29 cellular contexts compared by ENCODE assay signal in the genomic region with DNA sequence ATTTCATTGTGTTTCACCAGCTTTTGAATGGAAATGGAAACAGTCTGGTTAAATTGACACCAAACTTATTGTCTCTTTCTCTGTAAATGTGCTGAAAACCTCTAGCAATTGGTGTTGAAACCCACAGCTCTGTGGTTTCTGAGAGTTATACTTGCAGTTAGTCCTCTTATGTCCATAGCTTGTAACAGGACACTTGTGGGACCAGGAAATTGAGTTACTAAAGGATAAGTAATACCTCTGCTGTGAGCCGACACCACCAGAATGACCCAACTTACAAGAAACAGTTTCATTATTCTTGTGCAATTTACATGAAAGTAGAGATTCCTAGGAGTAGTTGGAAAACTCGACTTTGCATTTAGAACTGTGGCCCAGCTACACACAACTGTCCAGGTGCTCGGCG.
"Had no signal": no experiment of that assay in that cellular context is flagged by ENCODE, and none has a peak within 500 bp of the region (broad histone marks: within the 10 kb centered on the region; RNA-seq: fewer than 3 reads in every experiment).

No MANE protein-coding gene starts in this region.

- DNase-seq: activated CD4-positive, alpha-beta memory T cell treated with anti-CD3 and anti-CD28 coated beads for 36 hours; activated CD4-positive, alpha-beta T cell treated with anti-CD3 and anti-CD28 coated beads, Interleukin-2, amount 10 ng/mL, durations not matched to agents 24 days and 14 days; activated CD4-positive, CD25-positive, alpha-beta regulatory T cell treated with anti-CD3 and anti-CD28 coated beads, Interleukin-2, amount 50 U/mL, for 72 hours; activated CD8-positive, alpha-beta memory T cell treated with anti-CD3 and anti-CD28 coated beads, Interleukin-2, amount 50 U/mL, for 4 hours; activated gamma-delta T cell; activated naive CD4-positive, alpha-beta T cell treated with anti-CD3 and anti-CD28 coated beads, Interleukin-2, amount 50 U/mL, for 16 hours; activated naive CD8-positive, alpha-beta T cell treated with anti-CD3 and anti-CD28 coated beads, Interleukin-2, amount 50 U/mL, for 24 hours; activated T-cell treated with anti-CD3 and anti-CD28 coated beads, Interleukin-2, amount 50 U/mL, for 1 hour; brain microvascular endothelial cell; endodermal cell; foreskin keratinocyte; heart left ventricle; hypothalamus; immature natural killer cell; kidney; left colon; midbrain; naive thymus-derived CD4-positive, alpha-beta T cell; ovary; small intestine; stimulated activated CD4-positive, alpha-beta T cell treated with anti-CD3 and anti-CD28 coated beads, Interleukin-4, amount 100 ng/mL, for 24 hours; substantia nigra; T-helper 17 cell; T1000; WERI-Rb-1 had no signal

- H3K4me3 ChIP-seq: esophagus muscularis mucosa, heart left ventricle, ovary, vagina had no signal

- H3K27ac ChIP-seq: brain microvascular endothelial cell, esophagus muscularis mucosa, foreskin keratinocyte, heart left ventricle, ovary, vagina, WERI-Rb-1 had no signal

- H3K36me3 ChIP-seq: brain microvascular endothelial cell, esophagus muscularis mucosa, heart left ventricle, ovary, vagina had no signal

- H3K9me3 ChIP-seq: esophagus muscularis mucosa, heart left ventricle, ovary, vagina had no signal

- H3K4me1 ChIP-seq: esophagus muscularis mucosa, foreskin keratinocyte, heart left ventricle, vagina had no signal

- H3K27me3 ChIP-seq: brain microvascular endothelial cell, esophagus muscularis mucosa, foreskin keratinocyte, heart left ventricle, ovary, vagina had no signal

- ATAC-seq: activated naive CD8-positive, alpha-beta T cell treated with anti-CD3 and anti-CD28 coated beads, Interleukin-2, amount 50 U/mL, for 24 hours; foreskin keratinocyte; heart left ventricle; left colon; naive thymus-derived CD4-positive, alpha-beta T cell; sciatic nerve; stimulated activated effector memory CD8-positive, alpha-beta T cell treated with anti-CD3 and anti-CD28 coated beads, Interleukin-12 subunit alpha, Interleukin-12 subunit beta, amount 100 ng/mL, for 72 hours; T-helper 17 cell had no signal
